In the genomic region with DNA sequence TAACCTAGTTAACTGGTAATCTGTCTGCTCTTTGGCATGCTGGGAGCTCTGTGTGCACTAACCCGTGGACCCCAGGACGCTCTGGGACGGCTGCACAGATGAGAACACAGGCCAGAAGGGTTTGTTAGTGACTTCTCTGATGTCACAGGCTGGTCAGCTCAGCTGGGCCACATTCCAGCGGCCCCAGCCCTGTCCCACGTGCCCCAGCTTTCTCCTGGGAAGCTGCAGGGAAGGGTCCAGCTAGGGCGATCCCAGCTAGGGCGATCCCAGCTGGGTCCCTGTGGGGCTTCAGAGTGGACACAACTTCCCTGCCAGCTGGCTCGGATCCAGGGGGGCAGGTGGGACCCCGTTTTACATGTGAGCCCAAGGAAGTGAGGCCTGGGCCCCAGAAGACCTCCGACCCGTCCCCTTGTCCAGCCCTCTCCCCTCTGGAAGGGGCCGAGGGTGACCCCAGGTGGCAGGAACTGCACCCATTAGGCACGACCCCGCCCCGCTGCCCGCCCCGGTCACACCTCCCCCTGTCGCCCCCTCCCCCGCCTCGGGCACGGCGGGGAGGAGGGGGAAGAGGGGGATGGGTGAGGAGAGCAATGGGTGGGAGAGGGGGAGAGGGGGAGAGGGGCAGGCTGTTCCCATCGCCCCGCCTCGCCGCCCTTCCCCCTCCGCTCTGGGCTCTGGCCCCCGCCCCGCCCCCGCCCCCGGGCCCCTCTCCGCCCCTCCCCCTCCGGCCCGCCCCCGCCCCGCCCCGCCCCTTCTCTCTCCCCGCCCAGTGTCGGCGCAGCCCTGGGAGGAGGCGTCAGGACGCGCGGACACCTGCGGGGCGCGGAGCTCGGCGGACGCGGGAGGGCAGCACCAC, we compare ENCODE assay signal across 9 cellular contexts.
DNase-seq lines count a peak whose midpoint lies in the region; ATAC-seq and TF ChIP-seq lines count a peak whose summit lies in the region.
"Had no signal": no experiment of that assay in that cellular context is flagged by ENCODE, and none has a peak within 500 bp of the region (broad histone marks: within the 10 kb centered on the region; RNA-seq: fewer than 3 reads in every experiment).

No MANE protein-coding gene starts in this region.

- CTCF ChIA-PET in activated CD8-positive, alpha-beta T cell treated with anti-CD3 and anti-CD28 coated beads, Interleukin-2, amount 10 ng/mL, durations not matched to agents 7 days and 5 days (lab: Charles Lee) = interaction anchor here (1.2 kb wide), 1 partner anchor 49 kb away, joined by 3 read pairs; no protein-coding TSS in a partner anchor

- H3K4me1 Mint-ChIP-seq in activated CD8-positive, alpha-beta T cell treated with anti-CD3 and anti-CD28 coated beads, Interleukin-2, amount 10 ng/mL, durations not matched to agents 7 days and 5 days (ENCODE audit: low read depth) = peaks cover 10% of the 10 kb centered on the region

- no peaks in the 10 kb centered on the region for H3K9me3 Mint-ChIP-seq in activated CD8-positive, alpha-beta T cell treated with anti-CD3 and anti-CD28 coated beads, Interleukin-2, amount 10 ng/mL, durations not matched to agents 7 days and 5 days (ENCODE audit: insufficient read depth)

- ATAC-seq in GM19372 (IDR thresholded peaks at IDR 0.05; ENCODE audit: low read depth, unreplicated experiment) (peak; percentile 54), HG03439 (IDR thresholded peaks at IDR 0.05; ENCODE audit: unreplicated experiment) (no peak), HG03045 (IDR thresholded peaks at IDR 0.05; ENCODE audit: unreplicated experiment) (no peak)
- peak; percentile 61 for ATAC-seq in activated CD8-positive, alpha-beta T cell treated with anti-CD3 and anti-CD28 coated beads, Interleukin-2, amount 10 ng/mL, durations not matched to agents 7 days and 5 days

- POLR2A ChIA-PET in activated CD8-positive, alpha-beta T cell treated with anti-CD3 and anti-CD28 coated beads, Interleukin-2, amount 10 ng/mL, durations not matched to agents 7 days and 5 days (lab: Charles Lee) = no interaction called here

- no peak overlapping the region for H3K27ac Mint-ChIP-seq in activated CD8-positive, alpha-beta T cell treated with anti-CD3 and anti-CD28 coated beads, Interleukin-2, amount 10 ng/mL, durations not matched to agents 7 days and 5 days

- H3K36me3 ChIP-seq in left ventricle myocardium inferior = no peaks in the 10 kb centered on the region

- no peak overlapping the region for H3K4me3 Mint-ChIP-seq in activated CD8-positive, alpha-beta T cell treated with anti-CD3 and anti-CD28 coated beads, Interleukin-2, amount 10 ng/mL, durations not matched to agents 7 days and 5 days

- H3K27me3 Mint-ChIP-seq in activated CD8-positive, alpha-beta T cell treated with anti-CD3 and anti-CD28 coated beads, Interleukin-2, amount 10 ng/mL, durations not matched to agents 7 days and 5 days (ENCODE audit: low read depth) = peaks cover 11% of the 10 kb centered on the region

- H3K27ac ChIP-seq in left ventricle myocardium inferior (replicated peaks) = no peak overlapping the region
- H3K27ac ChIP-seq: epithelial cell of prostate had no signal

- no peaks in the 10 kb centered on the region for H3K36me3 Mint-ChIP-seq in activated CD8-positive, alpha-beta T cell treated with anti-CD3 and anti-CD28 coated beads, Interleukin-2, amount 10 ng/mL, durations not matched to agents 7 days and 5 days (ENCODE audit: low read depth)

- peak overlapping the region; percentile 65 for H3K4me3 ChIP-seq in left ventricle myocardium inferior

- no peaks in the 10 kb centered on the region for H3K9me3 ChIP-seq in left ventricle myocardium inferior (replicated peaks)

- DNase-seq in CMK (ENCODE audit: low read depth) (peak; percentile 52), NAMALWA (ENCODE audit: low spot score) (peak; percentile 77), left ventricle myocardium inferior (no peak), retina (peak; percentile 79)
- no peak for DNase-seq in activated CD8-positive, alpha-beta T cell treated with anti-CD3 and anti-CD28 coated beads, Interleukin-2, amount 10 ng/mL, durations not matched to agents 7 days and 5 days

- intact Hi-C loops in left ventricle myocardium inferior (cut with micrococcal nuclease) = no loop called here

- peaks cover 80% of the 10 kb centered on the region for H3K27me3 ChIP-seq in left ventricle myocardium inferior (ENCODE audit: low read depth)

- peaks cover 33% of the 10 kb centered on the region for H3K4me1 ChIP-seq in left ventricle myocardium inferior

- TF ChIP-seq CTCF in left ventricle myocardium inferior (IDR thresholded peaks at IDR 0.05; ENCODE audit: borderline replicate concordance) = no peak

Comparison
In these comparisons a context has a peak if more than half of its experiments do, and no peak if none do; other contexts are left out.
1. DNase-seq: peak in CMK (single experiment), NAMALWA (single experiment) and retina (single experiment); none in activated CD8-positive, alpha-beta T cell treated with anti-CD3 and anti-CD28 coated beads, Interleukin-2, amount 10 ng/mL, durations not matched to agents 7 days and 5 days (single experiment) and left ventricle myocardium inferior (single experiment).
2. ATAC-seq: peak in GM19372 (single experiment) and activated CD8-positive, alpha-beta T cell treated with anti-CD3 and anti-CD28 coated beads, Interleukin-2, amount 10 ng/mL, durations not matched to agents 7 days and 5 days (single experiment); none in HG03439 (single experiment) and HG03045 (single experiment).